15 cellular contexts compared by ENCODE assay signal in genomic region chr11:13697710-13698109, GRCh38. TPM values are rescaled to one million over a fixed set of nuclear protein-coding genes. Genes with fewer than 3 reads are reported as not detected.
DNase-seq lines count a peak whose midpoint lies in the region; ATAC-seq, FAIRE-seq and TF ChIP-seq lines count a peak whose summit lies in the region.
"Had no signal": no experiment of that assay in that cellular context is flagged by ENCODE, and none has a peak within 500 bp of the region (broad histone marks: within the 10 kb centered on the region; RNA-seq: fewer than 3 reads in every experiment).

No MANE protein-coding gene starts in this region.

- H3K4me3 Mint-ChIP-seq in activated naive CD8-positive, alpha-beta T cell: no peak overlapping the region
- no peak overlapping the region for H3K4me3 Mint-ChIP-seq in activated naive CD8-positive, alpha-beta T cell treated with anti-CD3 and anti-CD28 coated beads for 36 hours
- no peak overlapping the region for H3K4me3 Mint-ChIP-seq in endodermal cell
- H3K4me3 Mint-ChIP-seq in naive thymus-derived CD8-positive, alpha-beta T cell: no peak overlapping the region
- H3K4me3 Mint-ChIP-seq: CD4-positive, alpha-beta T cell; GM23338; H9 had no signal

- no peak for TF ChIP-seq POLR2A in H54 (IDR thresholded peaks at IDR 0.05; ENCODE audit: low read depth, low read length)

- 100% methylated on average over 1 of the region's 1 CpG for WGBS in endodermal cell (ENCODE audit: insufficient coverage in 1 of 2, insufficient read length in 1 of 2), 2 experiments

- POLR2A ChIA-PET in naive thymus-derived CD8-positive, alpha-beta T cell (lab: Charles Lee): no interaction called here

- no peak overlapping the region for H3K27ac ChIP-seq in endodermal cell (ENCODE audit: low read depth, low read length)
- H3K27ac ChIP-seq: BLaER1 treated with 17β-estradiol and CSF1 and Interleukin-3, amounts not matched to agents 10 nM and 100 nM had no signal

- peak overlapping the region; percentile 3 for H3K27ac Mint-ChIP-seq in activated naive CD8-positive, alpha-beta T cell
- H3K27ac Mint-ChIP-seq in activated naive CD8-positive, alpha-beta T cell treated with anti-CD3 and anti-CD28 coated beads for 36 hours: no peak overlapping the region
- peak overlapping the region; percentile 15 for H3K27ac Mint-ChIP-seq in endodermal cell
- H3K27ac Mint-ChIP-seq in naive thymus-derived CD8-positive, alpha-beta T cell: peak overlapping the region in 1 of 10 donors; percentile 69
- H3K27ac Mint-ChIP-seq: CD4-positive, alpha-beta T cell; GM23338 had no signal

- H3K36me3 ChIP-seq in endodermal cell (ENCODE audit: control insufficient read depth, insufficient read depth, low read length): peaks cover 56% of the 10 kb centered on the region

- TF ChIP-seq CTCF in endodermal cell (conservative IDR thresholded peaks at IDR 0.05): no peak

- no peaks in the 10 kb centered on the region for H3K27me3 ChIP-seq in endodermal cell (ENCODE audit: control insufficient read depth, insufficient read depth, low read length, poor library complexity, severe bottlenecking)
- H3K27me3 ChIP-seq: BLaER1 treated with 17β-estradiol and CSF1 and Interleukin-3, amounts not matched to agents 10 nM and 100 nM had no signal

- no peak for ATAC-seq in naive thymus-derived CD8-positive, alpha-beta T cell
- ATAC-seq in sciatic nerve: no peak
- ATAC-seq: GM12878, GM23338 had no signal

- DNase-seq in activated naive CD8-positive, alpha-beta T cell treated with anti-CD3 and anti-CD28 coated beads for 36 hours: no peak
- DNase-seq in H54 (ENCODE audit: insufficient read length, low spot score) (no peak), endodermal cell (no peak), NCI-H2196 treated with DMSO at 0.1 percent for 48 hours (lab: John Stamatoyannopoulos, UW; ENCODE audit: unreplicated experiment) (no peak), sciatic nerve (ENCODE audit: low spot score) (no peak)
- no peak for DNase-seq in naive thymus-derived CD8-positive, alpha-beta T cell
- DNase-seq: ACHN; CD4-positive, alpha-beta T cell; DMS79; H9 had no signal

- no peaks in the 10 kb centered on the region for H3K9me3 ChIP-seq in endodermal cell (ENCODE audit: control insufficient read depth, low read length)
- H3K9me3 ChIP-seq: BLaER1 treated with 17β-estradiol and CSF1 and Interleukin-3, amounts not matched to agents 10 nM and 100 nM had no signal

- intact Hi-C loops in sciatic nerve (cut with DNase I): no loop called here

- H3K9ac ChIP-seq in endodermal cell (ENCODE audit: extremely low read depth, low read length, poor library complexity, severe bottlenecking): no peak overlapping the region
- H3K9ac ChIP-seq: BLaER1 treated with 17β-estradiol and CSF1 and Interleukin-3, amounts not matched to agents 10 nM and 100 nM had no signal

- H3K4me3 ChIP-seq in endodermal cell (ENCODE audit: low read length): no peak overlapping the region
- H3K4me3 ChIP-seq: BLaER1 treated with 17β-estradiol and CSF1 and Interleukin-3, amounts not matched to agents 10 nM and 100 nM; GM12878; GM23338 had no signal

- H3K27me3 Mint-ChIP-seq in activated naive CD8-positive, alpha-beta T cell: no peaks in the 10 kb centered on the region
- no peaks in the 10 kb centered on the region for H3K27me3 Mint-ChIP-seq in activated naive CD8-positive, alpha-beta T cell treated with anti-CD3 and anti-CD28 coated beads for 36 hours
- H3K27me3 Mint-ChIP-seq in endodermal cell (ENCODE audit: insufficient read depth): no peaks in the 10 kb centered on the region
- H3K27me3 Mint-ChIP-seq in naive thymus-derived CD8-positive, alpha-beta T cell: no peaks in the 10 kb centered on the region
- H3K27me3 Mint-ChIP-seq: CD4-positive, alpha-beta T cell had no signal

- peaks cover 16% of the 10 kb centered on the region for H3K36me3 Mint-ChIP-seq in activated naive CD8-positive, alpha-beta T cell
- peaks cover 34% of the 10 kb centered on the region for H3K36me3 Mint-ChIP-seq in activated naive CD8-positive, alpha-beta T cell treated with anti-CD3 and anti-CD28 coated beads for 36 hours
- peaks cover 48% of the 10 kb centered on the region for H3K36me3 Mint-ChIP-seq in endodermal cell (ENCODE audit: low read depth)
- H3K36me3 Mint-ChIP-seq in naive thymus-derived CD8-positive, alpha-beta T cell: peaks cover 0 to 67% (median 17%) of the 10 kb centered on the region in 3 donors

- H3K4me1 Mint-ChIP-seq in activated naive CD8-positive, alpha-beta T cell (ENCODE audit: low read depth): peaks cover 5% of the 10 kb centered on the region
- peaks cover 5% of the 10 kb centered on the region for H3K4me1 Mint-ChIP-seq in activated naive CD8-positive, alpha-beta T cell treated with anti-CD3 and anti-CD28 coated beads for 36 hours
- H3K4me1 Mint-ChIP-seq in endodermal cell: peaks cover 32% of the 10 kb centered on the region
- peaks cover 10 to 18% (median 11%) of the 10 kb centered on the region in 4 donors for H3K4me1 Mint-ChIP-seq in naive thymus-derived CD8-positive, alpha-beta T cell

- no peaks in the 10 kb centered on the region for H3K9me3 Mint-ChIP-seq in activated naive CD8-positive, alpha-beta T cell (ENCODE audit: low read depth)
- no peaks in the 10 kb centered on the region for H3K9me3 Mint-ChIP-seq in activated naive CD8-positive, alpha-beta T cell treated with anti-CD3 and anti-CD28 coated beads for 36 hours
- H3K9me3 Mint-ChIP-seq in endodermal cell: no peaks in the 10 kb centered on the region
- no peaks in the 10 kb centered on the region for H3K9me3 Mint-ChIP-seq in naive thymus-derived CD8-positive, alpha-beta T cell
- H3K9me3 Mint-ChIP-seq: CD4-positive, alpha-beta T cell; GM23338; H9 had no signal

- FAIRE-seq in H54 (lab: Jason Lieb, UNC): peak; percentile 15
- FAIRE-seq: GM12878, GM18507 had no signal

- H3K4me1 ChIP-seq in endodermal cell (ENCODE audit: control insufficient read depth, insufficient read depth, low read length): peaks cover 14% of the 10 kb centered on the region

RNA-seq across cellular contexts. Expression of gene FAR1, which starts 29.2 kb away (rescaled TPM):
- total RNA-seq in activated naive CD8-positive, alpha-beta T cell treated with anti-CD3 and anti-CD28 coated beads for 36 hours: 10 to 100 TPM; 47.1 to 48.3 TPM
- total RNA-seq in endodermal cell (10 to 100 TPM; 98.3 to 98.8 TPM), sciatic nerve (130 TPM)
- polyA plus RNA-seq in endodermal cell (2013, experiment 1 of 2): 45.4 TPM
- polyA plus RNA-seq in endodermal cell (2013, experiment 2 of 2): 51.6 TPM
- total RNA-seq in naive thymus-derived CD8-positive, alpha-beta T cell: 10 to 100 TPM; 33.6 to 38.1 TPM
- polyA plus RNA-seq in naive thymus-derived CD8-positive, alpha-beta T cell: 10 to 100 TPM in 1 of 3 donors, 1 to 10 TPM in 2; 6.0 to 12.8 (median 7.8) TPM
